Comparison of ENCODE assay signal across 28 cellular contexts in the genomic region with DNA sequence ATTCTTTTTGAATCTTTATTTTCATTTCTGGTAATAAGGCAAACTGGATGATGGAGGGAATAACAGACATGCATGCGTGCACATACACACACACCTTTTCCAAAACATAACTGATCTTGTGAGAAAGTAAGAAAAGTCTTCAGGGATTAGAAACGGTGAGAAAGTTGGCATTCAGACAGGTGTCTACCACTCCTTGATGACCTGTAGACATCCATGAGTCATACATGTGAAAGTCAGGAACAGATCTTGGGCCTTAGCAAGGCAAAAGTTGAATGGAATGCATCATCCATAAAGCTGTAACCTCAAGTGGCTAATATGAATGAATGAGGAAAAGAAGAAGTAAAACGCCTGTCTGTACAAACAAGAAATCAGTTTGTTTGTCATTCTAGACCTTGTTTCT.
A peak's percentile ranks its signal among the peaks of the same experiment; 100 is the strongest.
DNase-seq lines count a peak whose midpoint lies in the region; FAIRE-seq and TF ChIP-seq lines count a peak whose summit lies in the region.
"Had no signal": no experiment of that assay in that cellular context is flagged by ENCODE, and none has a peak within 500 bp of the region (broad histone marks: within the 10 kb centered on the region; RNA-seq: fewer than 3 reads in every experiment).

No MANE protein-coding gene starts in this region.

- H2BK120ac ChIP-seq in trophoblast cell (ENCODE audit: insufficient read depth, low read length, poor library complexity), result no peak overlapping the region

- H2BK12ac ChIP-seq in trophoblast cell (ENCODE audit: low read length), result no peak overlapping the region

- POLR2A ChIA-PET in MCF 10A (lab: Yijun Ruan, JAX) (interaction anchor here (0.6 kb wide), 1 partner anchor 177 kb away, joined by 3 read pairs; no protein-coding TSS in a partner anchor), RWPE1 (lab: Yijun Ruan, JAX; ENCODE audit: low non-redundant PET) (no interaction called here)

- H3K14ac ChIP-seq in trophoblast cell (ENCODE audit: low read length), result no peak overlapping the region

- no peak for TF ChIP-seq POLR2A in breast epithelium (IDR thresholded peaks at IDR 0.05)

- intact Hi-C loops in MCF 10A (cut with micrococcal nuclease) (no loop called here), breast epithelium (cut with DNase I; ENCODE audit: low total_unique reads) (no loop called here)

- DNase-seq in MCF 10A (ENCODE audit: unreplicated experiment) (peak; percentile 17), breast epithelium (ENCODE audit: low spot score in 2 of 2) (no peak), bronchial epithelial cell (ENCODE audit: low read depth) (peak; percentile 57), trophoblast cell (peak; percentile 3 to 21), RWPE1 (ENCODE audit: low spot score) (no peak), NCI-H2081 treated with DMSO at 0.1 percent for 48 hours (lab: John Stamatoyannopoulos, UW) (no peak), middle frontal gyrus (ENCODE audit: extremely low spot score, low spot score) (no peak)
- DNase-seq: Caco-2; CD8-positive, alpha-beta T cell; EL; GDM1; GM23248; H7; NCI-H1092 treated with DMSO at 0.1 percent for 48 hours; NCI-H1436; NCI-H187; NCI-H2171 treated with DMSO at 0.1 percent for 48 hours; NCI-H524; NCI-H748 treated with DMSO at 0.1 percent for 48 hours; PC-9; RPMI8226; SHP77 had no signal

- H4K8ac ChIP-seq in trophoblast cell (ENCODE audit: low read depth, low read length), result no peak overlapping the region

- H3K27ac ChIP-seq in breast epithelium, result no peak overlapping the region
- no peak overlapping the region for H3K27ac ChIP-seq in trophoblast cell (ENCODE audit: low read depth, low read length)
- H3K27ac ChIP-seq in RWPE1, result no peak overlapping the region
- H3K27ac ChIP-seq: 22Rv1, C4-2B, GM23248, KMS-11, PC-9 had no signal

- H3K79me1 ChIP-seq in trophoblast cell (ENCODE audit: low read length), result no peaks in the 10 kb centered on the region

- no CpG with 5 or more reads among the region's 3 CpGs for WGBS in trophoblast cell (ENCODE audit: extremely low coverage, insufficient coverage, insufficient read length)

- no peaks in the 10 kb centered on the region for H3K79me2 ChIP-seq in trophoblast cell (ENCODE audit: control insufficient read depth, insufficient read depth, low read length, poor library complexity)

- H3K9me3 Mint-ChIP-seq in MCF 10A (ENCODE audit: unreplicated experiment), result no peaks in the 10 kb centered on the region
- H3K9me3 Mint-ChIP-seq: CD8-positive, alpha-beta T cell; IgD-negative memory B cell had no signal

- FAIRE-seq in bronchial epithelial cell (lab: Jason Lieb, UNC), result no peak
- FAIRE-seq: GM12878 had no signal

- H3K4me1 ChIP-seq in breast epithelium (no peaks in the 10 kb centered on the region), trophoblast cell (ENCODE audit: control insufficient read depth in 1 of 2, insufficient read depth in 2 of 2, low read length in 2 of 2) (no peaks in the 10 kb centered on the region)

- H2AFZ ChIP-seq in trophoblast cell (ENCODE audit: insufficient read depth, low read length, poor library complexity), result no peak overlapping the region
- H2AFZ ChIP-seq: GM23248, PC-9 had no signal

- H3K27me3 ChIP-seq in breast epithelium, result no peaks in the 10 kb centered on the region
- no peaks in the 10 kb centered on the region for H3K27me3 ChIP-seq in bronchial epithelial cell (ENCODE audit: control insufficient read depth, insufficient read depth, low read length)
- H3K27me3 ChIP-seq in trophoblast cell (ENCODE audit: insufficient read depth, low read length), result no peaks in the 10 kb centered on the region

- no peak overlapping the region for H2AK5ac ChIP-seq in trophoblast cell (ENCODE audit: low read length)

- H3K9me3 ChIP-seq in breast epithelium, result no peaks in the 10 kb centered on the region
- no peaks in the 10 kb centered on the region for H3K9me3 ChIP-seq in trophoblast cell (ENCODE audit: insufficient read depth, low read depth, low read length)
- H3K9me3 ChIP-seq: Caco-2 had no signal

- H3K27me3 Mint-ChIP-seq in MCF 10A (ENCODE audit: insufficient read depth, unreplicated experiment), result no peaks in the 10 kb centered on the region
- H3K27me3 Mint-ChIP-seq: B cell, IgD-negative memory B cell had no signal

- no peak overlapping the region for H4K91ac ChIP-seq in trophoblast cell (ENCODE audit: low read depth, low read length)

- H3K4me1 Mint-ChIP-seq in MCF 10A (ENCODE audit: insufficient read depth, unreplicated experiment), result peaks cover 6% of the 10 kb centered on the region
- H3K4me1 Mint-ChIP-seq: B cell, IgD-negative memory B cell had no signal

- TF ChIP-seq CTCF in MCF 10A (IDR thresholded peaks at IDR 0.05; ENCODE audit: unreplicated experiment) (no peak), breast epithelium (IDR thresholded peaks at IDR 0.05) (no peak), bronchial epithelial cell (IDR thresholded peaks at IDR 0.05; ENCODE audit: insufficient read depth, low read length, severe bottlenecking) (no peak), RWPE1 (conservative IDR thresholded peaks at IDR 0.05; ENCODE audit: low read depth) (no peak)

- no peak overlapping the region for H3K4me3 Mint-ChIP-seq in MCF 10A (ENCODE audit: unreplicated experiment)
- H3K4me3 Mint-ChIP-seq: B cell; CD8-positive, alpha-beta T cell; IgD-negative memory B cell had no signal

- H3K36me3 ChIP-seq in breast epithelium (no peaks in the 10 kb centered on the region), bronchial epithelial cell (ENCODE audit: control insufficient read depth, insufficient read depth, low read length) (no peaks in the 10 kb centered on the region), trophoblast cell (ENCODE audit: control insufficient read depth in 1 of 2, insufficient read depth in 2 of 2, low read length in 2 of 2) (no peaks in the 10 kb centered on the region)

- no TSS peak for BruUV-seq in MCF 10A (replicated peaks; lab: Mats Ljungman, UMichigan)

- H3K9ac ChIP-seq in trophoblast cell (ENCODE audit: low read length), result no peak overlapping the region
- H3K9ac ChIP-seq: GM23248, KMS-11 had no signal

- no peak overlapping the region for H3K27ac Mint-ChIP-seq in MCF 10A (ENCODE audit: low read depth, unreplicated experiment)
- H3K27ac Mint-ChIP-seq: B cell; CD8-positive, alpha-beta T cell; IgD-negative memory B cell had no signal

- no peak overlapping the region for H2BK5ac ChIP-seq in trophoblast cell (ENCODE audit: low read depth, low read length, poor library complexity)

- no peak overlapping the region for H3K4me2 ChIP-seq in trophoblast cell (ENCODE audit: low read length)
- H3K4me2 ChIP-seq: KMS-11, PC-9 had no signal

- H3K18ac ChIP-seq in trophoblast cell (ENCODE audit: low read length), result no peak overlapping the region

- CTCF ChIA-PET in MCF 10A (lab: Yijun Ruan, JAX), result interaction anchor here (1.3 kb wide), 1 partner anchor 376 kb away, joined by 3 read pairs; no protein-coding TSS in a partner anchor
- CTCF ChIA-PET in RWPE1 (lab: Yijun Ruan, JAX), result no interaction called here

- H3K4me3 ChIP-seq in breast epithelium (no peak overlapping the region), bronchial epithelial cell (ENCODE audit: low read depth, low read length) (no peak overlapping the region), trophoblast cell (ENCODE audit: low read depth, low read length) (no peak overlapping the region)
- H3K4me3 ChIP-seq: GM12878, GM23248, PC-9 had no signal

- no peak overlapping the region for H3K4ac ChIP-seq in trophoblast cell (ENCODE audit: low read depth, low read length)

- no peaks in the 10 kb centered on the region for H3K36me3 Mint-ChIP-seq in MCF 10A (ENCODE audit: insufficient read depth, unreplicated experiment)
- H3K36me3 Mint-ChIP-seq: CD8-positive, alpha-beta T cell; IgD-negative memory B cell had no signal

- H3K23ac ChIP-seq in trophoblast cell (ENCODE audit: low read length), result no peak overlapping the region

- H4K12ac ChIP-seq in trophoblast cell (ENCODE audit: low read depth, low read length), result no peak overlapping the region

Comparison
In these comparisons a context has a peak if more than half of its experiments do, and no peak if none do; other contexts are left out.
1. DNase-seq: peak in MCF 10A (single experiment), bronchial epithelial cell (single experiment) and trophoblast cell (2 of 2); none in breast epithelium (0 of 2), RWPE1 (single experiment), NCI-H2081 treated with DMSO at 0.1 percent for 48 hours (single experiment) and middle frontal gyrus (single experiment).